8 cellular contexts compared by ENCODE assay signal in genomic region chr6:138818496-138819194, GRCh38. TPM values are rescaled to one million over a fixed set of nuclear protein-coding genes. Genes with fewer than 3 reads are reported as not detected.
DNase-seq lines count a peak whose midpoint lies in the region; ATAC-seq lines count a peak whose summit lies in the region.

No MANE protein-coding gene starts in this region.

- H3K27me3 ChIP-seq in BLaER1 treated with 17β-estradiol and CSF1 and Interleukin-3, amounts not matched to agents 10 nM and 100 nM = no peaks in the 10 kb centered on the region

- no peaks in the 10 kb centered on the region for H3K9me3 ChIP-seq in BLaER1 treated with 17β-estradiol and CSF1 and Interleukin-3, amounts not matched to agents 10 nM and 100 nM (replicated peaks in 1 of 11)

- H3K27me3 Mint-ChIP-seq in activated T-cell treated with anti-CD3 and anti-CD28 coated beads, Interleukin-2, amount 50 U/mL, for 72 hours (ENCODE audit: low read depth) = no peaks in the 10 kb centered on the region

- H3K4me2 ChIP-seq in BLaER1 treated with 17β-estradiol and CSF1 and Interleukin-3, amounts not matched to agents 10 nM and 100 nM = peak overlapping the region; percentile 3 to 67 (median 59)

- H3K36me3 ChIP-seq in BLaER1 treated with 17β-estradiol and CSF1 and Interleukin-3, amounts not matched to agents 10 nM and 100 nM = no peaks in the 10 kb centered on the region

- no peak overlapping the region for H3K4me3 ChIP-seq in BLaER1 treated with 17β-estradiol and CSF1 and Interleukin-3, amounts not matched to agents 10 nM and 100 nM

- H3K27ac Mint-ChIP-seq in activated T-cell treated with anti-CD3 and anti-CD28 coated beads, Interleukin-2, amount 50 U/mL, for 72 hours = peak overlapping the region; percentile 88

- peaks cover 41% of the 10 kb centered on the region for H3K4me1 Mint-ChIP-seq in activated T-cell treated with anti-CD3 and anti-CD28 coated beads, Interleukin-2, amount 50 U/mL, for 72 hours (ENCODE audit: low read depth)

- no peaks in the 10 kb centered on the region for H3K36me3 Mint-ChIP-seq in activated T-cell treated with anti-CD3 and anti-CD28 coated beads, Interleukin-2, amount 50 U/mL, for 72 hours (ENCODE audit: insufficient read depth in 2 of 2)

- no peak overlapping the region for H3K9ac ChIP-seq in BLaER1 treated with 17β-estradiol and CSF1 and Interleukin-3, amounts not matched to agents 10 nM and 100 nM

- H4K20me1 ChIP-seq in BLaER1 treated with 17β-estradiol and CSF1 and Interleukin-3, amounts not matched to agents 10 nM and 100 nM = no peaks in the 10 kb centered on the region

- H3K27ac ChIP-seq in BLaER1 treated with 17β-estradiol and CSF1 and Interleukin-3, amounts not matched to agents 10 nM and 100 nM = no peak overlapping the region

- ATAC-seq in HG03103 (IDR thresholded peaks at IDR 0.05; ENCODE audit: low read depth, unreplicated experiment) = peak; percentile 71
- peak; percentile 68 to 69 for ATAC-seq in activated T-cell treated with anti-CD3 and anti-CD28 coated beads, Interleukin-2, amount 50 U/mL, for 72 hours (replicated peaks in 1 of 2)
- ATAC-seq in stimulated activated naive CD8-positive, alpha-beta T cell treated with anti-CD3 and anti-CD28 coated beads, Interleukin-15, Interleukin-2, amounts not matched to agents 100 U/mL and 50 U/mL, for 24 hours = peak; percentile 66
- no peak for ATAC-seq in GM18520 (IDR thresholded peaks at IDR 0.05; ENCODE audit: unreplicated experiment)

- peak overlapping the region; percentile 59 to 70 for H3K4me3 Mint-ChIP-seq in activated T-cell treated with anti-CD3 and anti-CD28 coated beads, Interleukin-2, amount 50 U/mL, for 72 hours

- H3K9me3 Mint-ChIP-seq in activated T-cell treated with anti-CD3 and anti-CD28 coated beads, Interleukin-2, amount 50 U/mL, for 72 hours = no peaks in the 10 kb centered on the region

- H3K4me1 ChIP-seq in BLaER1 treated with 17β-estradiol and CSF1 and Interleukin-3, amounts not matched to agents 10 nM and 100 nM = peaks cover 29 to 46% (median 33%) of the 10 kb centered on the region in 10 experiments

- DNase-seq in GM19238 (ENCODE audit: insufficient read length, low spot score) = peak; percentile 16
- DNase-seq in activated T-cell treated with anti-CD3 and anti-CD28 coated beads, Interleukin-2, amount 50 U/mL, for 72 hours = peak; percentile 6 to 23
- DNase-seq in stimulated activated naive CD8-positive, alpha-beta T cell treated with anti-CD3 and anti-CD28 coated beads, Interleukin-15, Interleukin-2, amounts not matched to agents 100 U/mL and 50 U/mL, for 24 hours = peak; percentile 33
- no peak for DNase-seq in NCI-H446 treated with DMSO at 0.1 percent for 48 hours (lab: John Stamatoyannopoulos, UW)
- DNase-seq in NCI-H1105 treated with DMSO at 0.1 percent for 48 hours (lab: John Stamatoyannopoulos, UW) = no peak

RNA-seq across cellular contexts. Expression of gene ECT2L, which starts 22.8 kb away (rescaled TPM):
- not detected for total RNA-seq in activated T-cell treated with anti-CD3 and anti-CD28 coated beads, Interleukin-2, amount 50 U/mL, for 72 hours

RNA-seq across cellular contexts. Expression of gene CCDC28A, which starts 45.1 kb away (rescaled TPM):
- 10 to 100 TPM; 41.2 to 41.9 TPM for total RNA-seq in activated T-cell treated with anti-CD3 and anti-CD28 coated beads, Interleukin-2, amount 50 U/mL, for 72 hours

Comparison
In these comparisons a context has a peak if more than half of its experiments do, and no peak if none do; other contexts are left out.
1. DNase-seq: peak in GM19238 (single experiment), activated T-cell treated with anti-CD3 and anti-CD28 coated beads, Interleukin-2, amount 50 U/mL, for 72 hours (2 of 2) and stimulated activated naive CD8-positive, alpha-beta T cell treated with anti-CD3 and anti-CD28 coated beads, Interleukin-15, Interleukin-2, amounts not matched to agents 100 U/mL and 50 U/mL, for 24 hours (single experiment); none in NCI-H446 treated with DMSO at 0.1 percent for 48 hours (single experiment) and NCI-H1105 treated with DMSO at 0.1 percent for 48 hours (single experiment).